In the genomic region with DNA sequence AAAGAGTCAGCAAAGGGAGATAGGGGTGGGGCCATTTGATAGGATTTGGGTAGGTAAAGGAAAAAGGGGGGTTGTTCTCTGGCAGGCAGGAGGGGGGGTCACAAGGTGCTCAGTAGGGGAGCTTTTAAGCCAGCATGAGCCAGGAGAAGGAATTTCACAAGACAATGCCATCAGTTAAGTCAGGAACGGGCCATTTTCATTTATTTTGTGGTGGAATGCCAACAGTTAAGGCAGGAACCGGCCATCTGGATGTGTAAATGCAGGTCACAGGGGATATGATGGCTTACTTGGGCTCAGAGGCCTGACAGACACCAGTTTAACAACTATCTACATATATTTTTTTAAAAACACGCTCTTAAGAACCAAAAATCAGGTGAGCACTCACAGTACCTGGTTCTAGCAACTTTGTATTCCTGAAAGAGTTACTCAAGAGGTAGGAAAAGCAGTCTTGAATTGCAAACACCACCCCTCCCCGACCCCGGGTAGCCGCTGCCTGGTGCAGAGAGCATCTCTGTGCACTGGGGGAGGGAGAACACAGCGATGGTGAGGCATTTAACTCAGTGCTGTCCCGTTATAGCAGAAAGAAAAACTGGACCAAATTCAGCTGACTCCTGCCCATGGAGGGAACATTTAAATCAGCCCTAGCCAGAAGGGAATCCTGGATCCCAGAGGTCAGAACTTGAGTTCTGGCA, we compare ENCODE assay signal across 23 cellular contexts.
"Had no signal": no experiment of that assay in that cellular context is flagged by ENCODE, and none has a peak within 500 bp of the region (broad histone marks: within the 10 kb centered on the region; RNA-seq: fewer than 3 reads in every experiment).

No MANE protein-coding gene starts in this region.

- H3K36me3 ChIP-seq: ascending aorta had no signal

- H3K9me3 Mint-ChIP-seq: activated CD4-positive, alpha-beta memory T cell treated with anti-CD3 and anti-CD28 coated beads for 36 hours; activated CD4-positive, alpha-beta T cell treated with anti-CD3 and anti-CD28 coated beads, Interleukin-2, amount 10 ng/mL, durations not matched to agents 7 days and 5 days; activated T-cell treated with anti-CD3 and anti-CD28 coated beads, Interleukin-2, amount 50 U/mL, for 4 hours; T-helper 1 cell treated with Interleukin-12 subunit alpha and Interleukin-12 subunit beta and Interleukin-4 antibody, amounts not matched to agents 30 μg/mL and 1 μg/mL, for 36 hours had no signal

- H3K36me3 Mint-ChIP-seq: activated CD4-positive, alpha-beta memory T cell treated with anti-CD3 and anti-CD28 coated beads for 36 hours; activated naive CD4-positive, alpha-beta T cell treated with anti-CD3 and anti-CD28 coated beads, Interleukin-2, amount 50 U/mL, for 72 hours had no signal

- H3K9me3 ChIP-seq: ascending aorta, body of pancreas had no signal

- H3K4me3 ChIP-seq: ascending aorta, body of pancreas had no signal

- H3K4me3 Mint-ChIP-seq: activated CD4-positive, alpha-beta memory T cell treated with anti-CD3 and anti-CD28 coated beads for 36 hours; activated CD4-positive, alpha-beta T cell treated with anti-CD3 and anti-CD28 coated beads, Interleukin-2, amount 10 ng/mL, durations not matched to agents 7 days and 5 days; activated naive CD8-positive, alpha-beta T cell treated with anti-CD3 and anti-CD28 coated beads, Interleukin-2, amount 50 U/mL, for 24 hours; activated T-cell treated with anti-CD3 and anti-CD28 coated beads, Interleukin-2, amount 50 U/mL, for 4 hours; T-helper 1 cell treated with Interleukin-12 subunit alpha and Interleukin-12 subunit beta and Interleukin-4 antibody, amounts not matched to agents 30 μg/mL and 1 μg/mL, for 36 hours had no signal

- H3K4me1 ChIP-seq: ascending aorta, body of pancreas had no signal

- H3K27ac ChIP-seq: ascending aorta, body of pancreas had no signal

- DNase-seq: activated CD4-positive, alpha-beta memory T cell treated with anti-CD3 and anti-CD28 coated beads for 36 hours; activated CD4-positive, alpha-beta T cell treated with anti-CD3 and anti-CD28 coated beads, Interleukin-2, amount 10 ng/mL, durations not matched to agents 7 days and 5 days; activated CD4-positive, CD25-positive, alpha-beta regulatory T cell; activated CD8-positive, alpha-beta memory T cell treated with anti-CD3 and anti-CD28 coated beads for 24 hours; activated effector memory CD4-positive, alpha-beta T cell treated with anti-CD3 and anti-CD28 coated beads, Interleukin-2, amount 50 U/mL, for 16 hours; activated naive CD4-positive, alpha-beta T cell treated with Interleukin-2 at 50 U/mL for 16 hours; activated naive CD8-positive, alpha-beta T cell treated with anti-CD3 and anti-CD28 coated beads, Interleukin-2, amount 50 U/mL, for 24 hours; activated T-cell treated with anti-CD3 and anti-CD28 coated beads, Interleukin-2, amount 50 U/mL, for 4 hours; amniotic stem cell; body of pancreas; central memory CD4-positive, alpha-beta T cell; NCI-H1105 treated with DMSO at 0.1 percent for 48 hours; NCI-H1436 treated with DMSO at 0.1 percent for 48 hours; NCI-H187; NCI-H2081; NCI-H446; NCI-H524; PC-3; SHP77 treated with DMSO at 0.1 percent for 48 hours; T-helper 9 cell had no signal

- H3K27ac Mint-ChIP-seq: activated CD4-positive, alpha-beta memory T cell treated with anti-CD3 and anti-CD28 coated beads for 36 hours; activated CD4-positive, alpha-beta T cell treated with anti-CD3 and anti-CD28 coated beads, Interleukin-2, amount 10 ng/mL, durations not matched to agents 7 days and 5 days; activated naive CD4-positive, alpha-beta T cell treated with anti-CD3 and anti-CD28 coated beads, Interleukin-2, amount 50 U/mL, for 72 hours; activated naive CD8-positive, alpha-beta T cell treated with anti-CD3 and anti-CD28 coated beads, Interleukin-2, amount 50 U/mL, for 24 hours; T-helper 1 cell treated with Interleukin-12 subunit alpha and Interleukin-12 subunit beta and Interleukin-4 antibody, amounts not matched to agents 30 μg/mL and 1 μg/mL, for 36 hours had no signal

- ATAC-seq: activated naive CD4-positive, alpha-beta T cell treated with anti-CD3 and anti-CD28 coated beads, Interleukin-2, amount 50 U/mL, for 72 hours; activated naive CD8-positive, alpha-beta T cell treated with anti-CD3 and anti-CD28 coated beads, Interleukin-2, amount 50 U/mL, for 24 hours; activated T-cell treated with anti-CD3 and anti-CD28 coated beads, Interleukin-2, amount 50 U/mL, for 4 hours; body of pancreas; PC-3 had no signal

- H3K27me3 Mint-ChIP-seq: activated CD4-positive, alpha-beta T cell treated with anti-CD3 and anti-CD28 coated beads, Interleukin-2, amount 10 ng/mL, durations not matched to agents 7 days and 5 days had no signal

- H3K27me3 ChIP-seq: ascending aorta, body of pancreas had no signal

- H3K4me1 Mint-ChIP-seq: activated CD4-positive, alpha-beta T cell treated with anti-CD3 and anti-CD28 coated beads, Interleukin-2, amount 10 ng/mL, durations not matched to agents 7 days and 5 days; activated naive CD8-positive, alpha-beta T cell treated with anti-CD3 and anti-CD28 coated beads, Interleukin-2, amount 50 U/mL, for 24 hours had no signal
